Comparison of ENCODE assay signal across 8 cellular contexts in genomic region chr17:17972952-17973254, GRCh38. TPM values are rescaled to one million over a fixed set of nuclear protein-coding genes. Genes with fewer than 3 reads are reported as not detected.
DNase-seq lines count a peak whose midpoint lies in the region; ATAC-seq and TF ChIP-seq lines count a peak whose summit lies in the region.

No MANE protein-coding gene starts in this region.

- no peaks in the 10 kb centered on the region for H3K9me2 ChIP-seq in MM.1S (replicated peaks; ENCODE audit: insufficient read depth, low read length)

- H3K79me2 ChIP-seq in MM.1S (ENCODE audit: low read length) (peaks cover 43% of the 10 kb centered on the region), neural progenitor cell (ENCODE audit: low read depth) (no peaks in the 10 kb centered on the region)

- ATAC-seq in GM21528 (IDR thresholded peaks at IDR 0.05; ENCODE audit: low FRiP score, unreplicated experiment): no peak
- ATAC-seq in HG03139 (IDR thresholded peaks at IDR 0.05; ENCODE audit: unreplicated experiment): no peak
- no peak for ATAC-seq in HG03039 (IDR thresholded peaks at IDR 0.05; ENCODE audit: unreplicated experiment)
- ATAC-seq in activated CD4-positive, CD25-positive, alpha-beta regulatory T cell treated with anti-CD3 and anti-CD28 coated beads, Interleukin-2, amount 50 U/mL, for 24 hours: no peak

- H3K4me1 Mint-ChIP-seq in neural progenitor cell: peaks cover 17% of the 10 kb centered on the region

- peaks cover 3% of the 10 kb centered on the region for H3K27me3 Mint-ChIP-seq in neural progenitor cell (ENCODE audit: insufficient read depth, low read depth)

- peak overlapping the region in 4 of 11 experiments; percentile 9 to 77 (median 29); a peak in 4 of 22 replicates for H3K27ac ChIP-seq in BLaER1 treated with 17β-estradiol and CSF1 and Interleukin-3, amounts not matched to agents 10 nM and 100 nM
- no peak overlapping the region for H3K27ac ChIP-seq in MM.1S (ENCODE audit: low read length)
- peak overlapping the region; percentile 59 for H3K27ac ChIP-seq in effector memory CD4-positive, alpha-beta T cell (ENCODE audit: insufficient read depth, low read length, poor library complexity, severe bottlenecking)
- H3K27ac ChIP-seq in neural progenitor cell: no peak overlapping the region

- H3F3A ChIP-seq in MM.1S (ENCODE audit: insufficient read depth, low read length) (no peaks in the 10 kb centered on the region), neural progenitor cell (ENCODE audit: low read depth) (no peaks in the 10 kb centered on the region)

- H3K4me2 ChIP-seq in BLaER1 treated with 17β-estradiol and CSF1 and Interleukin-3, amounts not matched to agents 10 nM and 100 nM: peak overlapping the region; percentile 85 to 96 (median 88)
- H3K4me2 ChIP-seq in MM.1S (ENCODE audit: low read depth, low read length) (peak overlapping the region; percentile 65), neural progenitor cell (peak overlapping the region; percentile 79)

- no peaks in the 10 kb centered on the region for H3K27me3 ChIP-seq in BLaER1 treated with 17β-estradiol and CSF1 and Interleukin-3, amounts not matched to agents 10 nM and 100 nM
- no peaks in the 10 kb centered on the region for H3K27me3 ChIP-seq in MM.1S (replicated peaks; ENCODE audit: insufficient read depth, low read length)
- no peaks in the 10 kb centered on the region for H3K27me3 ChIP-seq in effector memory CD4-positive, alpha-beta T cell (replicated peaks; ENCODE audit: control insufficient read depth, insufficient read depth, low read length, poor library complexity, severe bottlenecking)
- peaks cover 9% of the 10 kb centered on the region for H3K27me3 ChIP-seq in neural progenitor cell

- DNase-seq in MM.1S: no peak
- DNase-seq in effector memory CD4-positive, alpha-beta T cell: no peak
- DNase-seq in neural progenitor cell (ENCODE audit: low spot score): no peak

- H3K36me3 ChIP-seq in BLaER1 treated with 17β-estradiol and CSF1 and Interleukin-3, amounts not matched to agents 10 nM and 100 nM: no peaks in the 10 kb centered on the region
- H3K36me3 ChIP-seq in MM.1S (replicated peaks; ENCODE audit: insufficient read depth, low read length) (no peaks in the 10 kb centered on the region), neural progenitor cell (no peaks in the 10 kb centered on the region)
- no peaks in the 10 kb centered on the region for H3K36me3 ChIP-seq in effector memory CD4-positive, alpha-beta T cell (ENCODE audit: control insufficient read depth, insufficient read depth, low read length)

- no peaks in the 10 kb centered on the region for H3K9me3 Mint-ChIP-seq in neural progenitor cell

- H3K4me1 ChIP-seq in BLaER1 treated with 17β-estradiol and CSF1 and Interleukin-3, amounts not matched to agents 10 nM and 100 nM: peaks cover 13 to 27% (median 20%) of the 10 kb centered on the region in 10 experiments
- H3K4me1 ChIP-seq in MM.1S (ENCODE audit: low read length) (peaks cover 10% of the 10 kb centered on the region), neural progenitor cell (peaks cover 5% of the 10 kb centered on the region)
- H3K4me1 ChIP-seq in effector memory CD4-positive, alpha-beta T cell (ENCODE audit: control insufficient read depth, insufficient read depth, low read length, poor library complexity, severe bottlenecking): peaks cover 17% of the 10 kb centered on the region

- H3K4me3 ChIP-seq in BLaER1 treated with 17β-estradiol and CSF1 and Interleukin-3, amounts not matched to agents 10 nM and 100 nM: peak overlapping the region; percentile 40 to 67 (median 58); a peak in 18 of 20 replicates
- H3K4me3 ChIP-seq in MM.1S (ENCODE audit: low read length) (peak overlapping the region; percentile 63), neural progenitor cell (peak overlapping the region; percentile 82)
- peak overlapping the region; percentile 46 for H3K4me3 ChIP-seq in effector memory CD4-positive, alpha-beta T cell (ENCODE audit: insufficient read depth, low read depth, low read length, poor library complexity, severe bottlenecking)

- H3K36me3 Mint-ChIP-seq in neural progenitor cell: no peaks in the 10 kb centered on the region

- no peaks in the 10 kb centered on the region for H3K9me3 ChIP-seq in BLaER1 treated with 17β-estradiol and CSF1 and Interleukin-3, amounts not matched to agents 10 nM and 100 nM (replicated peaks in 1 of 11)
- H3K9me3 ChIP-seq in MM.1S (replicated peaks; ENCODE audit: insufficient read depth, low read length): no peaks in the 10 kb centered on the region
- H3K9me3 ChIP-seq in effector memory CD4-positive, alpha-beta T cell (ENCODE audit: control insufficient read depth, low read length): no peaks in the 10 kb centered on the region
- no peaks in the 10 kb centered on the region for H3K9me3 ChIP-seq in neural progenitor cell (ENCODE audit: low read depth)

- H3K4me3 Mint-ChIP-seq in neural progenitor cell: peak overlapping the region; percentile 94

- H3K27ac Mint-ChIP-seq in neural progenitor cell: peak overlapping the region; percentile 85

- no peak for TF ChIP-seq CTCF in MM.1S (IDR thresholded peaks at IDR 0.05; ENCODE audit: low read length)
- TF ChIP-seq CTCF in neural progenitor cell (IDR thresholded peaks at IDR 0.05): no peak

- H2AFZ ChIP-seq in MM.1S (ENCODE audit: low read length) (peak overlapping the region; percentile 46), neural progenitor cell (replicated peaks) (peak overlapping the region; percentile 88)

- peak overlapping the region in 10 of 11 experiments; percentile 21 to 71 (median 54); a peak in 17 of 22 replicates for H3K9ac ChIP-seq in BLaER1 treated with 17β-estradiol and CSF1 and Interleukin-3, amounts not matched to agents 10 nM and 100 nM
- peak overlapping the region; percentile 21; the same call in 1 of the 2 replicates for H3K9ac ChIP-seq in MM.1S (ENCODE audit: low read length)
- no peak overlapping the region for H3K9ac ChIP-seq in neural progenitor cell

- peaks cover 3 to 19% (median 13%) of the 10 kb centered on the region in 11 experiments; a peak in 14 of 22 replicates for H4K20me1 ChIP-seq in BLaER1 treated with 17β-estradiol and CSF1 and Interleukin-3, amounts not matched to agents 10 nM and 100 nM
- H4K20me1 ChIP-seq in MM.1S (ENCODE audit: insufficient read depth, low read length) (no peaks in the 10 kb centered on the region), neural progenitor cell (ENCODE audit: low read depth) (no peaks in the 10 kb centered on the region)

RNA-seq across cellular contexts. Expression of gene DRC3, which starts 0.2 kb away (rescaled TPM):
- total RNA-seq in neural progenitor cell (ENCODE audit: low replicate concordance): 0.07 and 0.81 TPM in 2 replicates

RNA-seq across cellular contexts. Expression of gene TOM1L2, which starts 0.7 kb away (rescaled TPM):
- 4.3 and 6.5 TPM in 2 replicates for total RNA-seq in neural progenitor cell (ENCODE audit: low replicate concordance)
